ENCODE assay signal across 1 cellular context in the genomic region with DNA sequence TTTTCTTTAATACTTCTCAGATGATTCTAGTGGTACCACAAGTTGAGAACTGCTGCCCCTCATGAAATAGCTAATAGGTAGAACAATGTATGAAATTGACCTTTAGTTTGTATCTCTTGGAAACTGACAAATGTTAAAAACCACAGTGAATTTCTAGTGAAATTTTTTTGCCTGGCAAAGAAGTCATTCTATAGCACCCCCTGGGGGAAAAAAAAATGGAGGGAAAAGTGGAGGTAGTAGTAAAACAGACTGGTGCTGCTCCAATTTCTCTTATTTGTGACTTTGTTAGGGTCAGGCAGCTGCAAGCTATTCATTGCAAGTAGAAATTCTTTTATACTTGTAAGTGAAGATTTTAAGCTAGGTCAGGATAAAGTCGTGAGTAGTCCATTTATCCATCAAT.
TF ChIP-seq lines count a peak whose summit lies in the region.

No MANE protein-coding gene starts in this region.

TF ChIP-seq in SK-N-SH treated with all-trans-retinoic acid at 6 μM for 48 hours, 23 proteins besides CTCF, POLR2A, EP300 and RAD21 (continued from another document):
- TF ChIP-seq, protein P1, sequence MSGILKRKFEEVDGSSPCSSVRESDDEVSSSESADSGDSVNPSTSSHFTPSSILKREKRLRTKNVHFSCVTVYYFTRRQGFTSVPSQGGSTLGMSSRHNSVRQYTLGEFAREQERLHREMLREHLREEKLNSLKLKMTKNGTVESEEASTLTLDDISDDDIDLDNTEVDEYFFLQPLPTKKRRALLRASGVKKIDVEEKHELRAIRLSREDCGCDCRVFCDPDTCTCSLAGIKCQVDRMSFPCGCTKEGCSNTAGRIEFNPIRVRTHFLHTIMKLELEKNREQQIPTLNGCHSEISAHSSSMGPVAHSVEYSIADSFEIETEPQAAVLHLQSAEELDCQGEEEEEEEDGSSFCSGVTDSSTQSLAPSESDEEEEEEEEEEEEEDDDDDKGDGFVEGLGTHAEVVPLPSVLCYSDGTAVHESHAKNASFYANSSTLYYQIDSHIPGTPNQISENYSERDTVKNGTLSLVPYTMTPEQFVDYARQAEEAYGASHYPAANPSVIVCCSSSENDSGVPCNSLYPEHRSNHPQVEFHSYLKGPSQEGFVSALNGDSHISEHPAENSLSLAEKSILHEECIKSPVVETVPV (CRISPR knock-in tag; IDR thresholded peaks at IDR 0.05), result no peak
- TF ChIP-seq BACH2 (CRISPR knock-in tag; IDR thresholded peaks at IDR 0.05; ENCODE audit: borderline replicate concordance), result no peak
- no peak for TF ChIP-seq SNAI2 (CRISPR knock-in tag; IDR thresholded peaks at IDR 0.05)
- TF ChIP-seq ESRRG (CRISPR knock-in tag; IDR thresholded peaks at IDR 0.05), result no peak
- TF ChIP-seq OSR1 (CRISPR knock-in tag; IDR thresholded peaks at IDR 0.05), result no peak
- no peak for TF ChIP-seq TOX (CRISPR knock-in tag; IDR thresholded peaks at IDR 0.05; ENCODE audit: borderline replicate concordance)
- TF ChIP-seq, protein P2, sequence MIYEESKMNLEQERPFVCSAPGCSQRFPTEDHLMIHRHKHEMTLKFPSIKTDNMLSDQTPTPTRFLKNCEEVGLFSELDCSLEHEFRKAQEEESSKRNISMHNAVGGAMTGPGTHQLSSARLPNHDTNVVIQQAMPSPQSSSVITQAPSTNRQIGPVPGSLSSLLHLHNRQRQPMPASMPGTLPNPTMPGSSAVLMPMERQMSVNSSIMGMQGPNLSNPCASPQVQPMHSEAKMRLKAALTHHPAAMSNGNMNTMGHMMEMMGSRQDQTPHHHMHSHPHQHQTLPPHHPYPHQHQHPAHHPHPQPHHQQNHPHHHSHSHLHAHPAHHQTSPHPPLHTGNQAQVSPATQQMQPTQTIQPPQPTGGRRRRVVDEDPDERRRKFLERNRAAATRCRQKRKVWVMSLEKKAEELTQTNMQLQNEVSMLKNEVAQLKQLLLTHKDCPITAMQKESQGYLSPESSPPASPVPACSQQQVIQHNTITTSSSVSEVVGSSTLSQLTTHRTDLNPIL (CRISPR knock-in tag; IDR thresholded peaks at IDR 0.05; ENCODE audit: low read depth), result no peak
- TF ChIP-seq TCF4 (CRISPR knock-in tag; IDR thresholded peaks at IDR 0.05; ENCODE audit: borderline replicate concordance), result no peak
- no peak for TF ChIP-seq ZFP3 (CRISPR knock-in tag; IDR thresholded peaks at IDR 0.05)
- no peak for TF ChIP-seq ZNF8 (CRISPR knock-in tag; IDR thresholded peaks at IDR 0.05)
- TF ChIP-seq ZC3H10 (CRISPR knock-in tag; IDR thresholded peaks at IDR 0.05), result no peak
- TF ChIP-seq TSHZ2 (CRISPR knock-in tag; IDR thresholded peaks at IDR 0.05), result no peak
- TF ChIP-seq CSDC2 (CRISPR knock-in tag; IDR thresholded peaks at IDR 0.05), result no peak
- TF ChIP-seq ZFP30 (CRISPR knock-in tag; IDR thresholded peaks at IDR 0.05), result no peak
- TF ChIP-seq POU6F1 (CRISPR knock-in tag; IDR thresholded peaks at IDR 0.05; ENCODE audit: borderline replicate concordance, low read depth), result no peak
- TF ChIP-seq GLIS3 (CRISPR knock-in tag; IDR thresholded peaks at IDR 0.05), result no peak
